28 cellular contexts compared by ENCODE assay signal in the genomic region with DNA sequence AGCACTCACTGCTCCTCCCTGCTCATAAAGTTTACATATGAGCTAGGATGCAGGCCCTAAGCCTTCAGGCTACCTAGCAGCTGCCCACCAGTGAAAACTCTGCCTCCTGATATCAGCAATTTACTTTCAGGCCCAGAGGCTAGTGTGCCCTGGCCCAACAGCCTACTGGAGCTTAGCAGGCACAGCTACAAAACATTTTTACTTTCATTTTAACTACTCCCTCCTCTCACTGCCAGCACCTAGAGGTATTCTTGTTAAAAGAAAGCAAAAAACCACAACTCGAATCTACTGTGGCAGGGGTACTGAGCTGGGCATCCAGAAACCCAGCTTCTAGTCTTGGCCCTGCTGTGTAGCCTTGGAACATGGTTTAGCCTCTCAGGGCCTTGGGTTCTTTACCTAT. TPM values are rescaled to one million over a fixed set of nuclear protein-coding genes. Genes with fewer than 3 reads are reported as not detected.
DNase-seq lines count a peak whose midpoint lies in the region; ATAC-seq and TF ChIP-seq lines count a peak whose summit lies in the region.
"Had no signal": no experiment of that assay in that cellular context is flagged by ENCODE, and none has a peak within 500 bp of the region (broad histone marks: within the 10 kb centered on the region; RNA-seq: fewer than 3 reads in every experiment).

No MANE protein-coding gene starts in this region.

- ATAC-seq in GM19463 (IDR thresholded peaks at IDR 0.05; ENCODE audit: unreplicated experiment) (peak; percentile 79), HG03354 (IDR thresholded peaks at IDR 0.05; ENCODE audit: poor library complexity, severe bottlenecking, unreplicated experiment) (peak; percentile 66), GM18519 (IDR thresholded peaks at IDR 0.05; ENCODE audit: low FRiP score, unreplicated experiment) (no peak)
- ATAC-seq: A549 had no signal

- no peak overlapping the region for H3K27ac ChIP-seq in esophagus muscularis mucosa (replicated peaks in 1 of 4)
- H3K27ac ChIP-seq: A549, cardiac muscle cell, neural progenitor cell, sigmoid colon had no signal

- H3K4me1 Mint-ChIP-seq in activated CD4-positive, alpha-beta T cell treated with anti-CD3 and anti-CD28 coated beads, Interleukin-2, amount 10 ng/mL, durations not matched to agents 7 days and 5 days: peaks cover 8% of the 10 kb centered on the region
- H3K4me1 Mint-ChIP-seq: H9, neural progenitor cell had no signal

- peaks cover 0 to 14% (median 0%) of the 10 kb centered on the region in 4 donors for H3K27me3 ChIP-seq in esophagus muscularis mucosa
- H3K27me3 ChIP-seq: neural progenitor cell, sigmoid colon had no signal

- WGBS in esophagus muscularis mucosa: 44% methylated on average over 1 of the region's 1 CpG

- no peaks in the 10 kb centered on the region for H3K36me3 ChIP-seq in esophagus muscularis mucosa
- H3K36me3 ChIP-seq: BE2C, cardiac muscle cell, neural progenitor cell, sigmoid colon had no signal

- no peak overlapping the region for H3K4me3 Mint-ChIP-seq in activated CD4-positive, alpha-beta T cell treated with anti-CD3 and anti-CD28 coated beads, Interleukin-2, amount 10 ng/mL, durations not matched to agents 7 days and 5 days
- H3K4me3 Mint-ChIP-seq: dendritic cell treated with granulocyte-macrophage colony-stimulating factor and Interleukin-4, amounts not matched to agents 40 ng/mL and 50 ng/mL, for 4 days; H9; neural progenitor cell had no signal

- no peaks in the 10 kb centered on the region for H3K9me3 Mint-ChIP-seq in activated CD4-positive, alpha-beta T cell treated with anti-CD3 and anti-CD28 coated beads, Interleukin-2, amount 10 ng/mL, durations not matched to agents 7 days and 5 days
- H3K9me3 Mint-ChIP-seq: dendritic cell treated with granulocyte-macrophage colony-stimulating factor and Interleukin-4, amounts not matched to agents 40 ng/mL and 50 ng/mL, for 4 days; neural progenitor cell had no signal

- H3K4me1 ChIP-seq in esophagus muscularis mucosa: peaks cover 0 to 6% (median 0%) of the 10 kb centered on the region in 4 donors
- H3K4me1 ChIP-seq: A549, BE2C, neural progenitor cell, sigmoid colon had no signal

- H3K27ac Mint-ChIP-seq in activated CD4-positive, alpha-beta T cell treated with anti-CD3 and anti-CD28 coated beads, Interleukin-2, amount 10 ng/mL, durations not matched to agents 7 days and 5 days: peak overlapping the region; percentile 73
- H3K27ac Mint-ChIP-seq: dendritic cell treated with granulocyte-macrophage colony-stimulating factor and Interleukin-4, amounts not matched to agents 40 ng/mL and 50 ng/mL, for 4 days; H9; neural progenitor cell; progenitor cell of endocrine pancreas had no signal

- CTCF ChIA-PET in activated CD4-positive, alpha-beta T cell treated with anti-CD3 and anti-CD28 coated beads, Interleukin-2, amount 10 ng/mL, durations not matched to agents 7 days and 5 days (lab: Charles Lee): interaction anchor here (1.2 kb wide), 1 partner anchor 14 kb away, joined by 6 read pairs; no protein-coding TSS in a partner anchor

- H3K9me3 ChIP-seq in esophagus muscularis mucosa: no peaks in the 10 kb centered on the region
- H3K9me3 ChIP-seq: A549, BE2C, sigmoid colon, SK-N-SH had no signal

- H3K27me3 Mint-ChIP-seq in activated CD4-positive, alpha-beta T cell treated with anti-CD3 and anti-CD28 coated beads, Interleukin-2, amount 10 ng/mL, durations not matched to agents 7 days and 5 days: peaks cover 13% of the 10 kb centered on the region

- no peak for DNase-seq in activated CD4-positive, alpha-beta T cell treated with anti-CD3 and anti-CD28 coated beads, Interleukin-2, amount 10 ng/mL, durations not matched to agents 7 days and 5 days
- no peak for DNase-seq in activated CD4-positive, alpha-beta T cell treated with anti-CD3 and anti-CD28 coated beads, Interleukin-2, amount 50 U/mL, for 4 hours
- peak; percentile 86 for DNase-seq in esophagus muscularis mucosa (ENCODE audit: extremely low spot score)
- no peak for DNase-seq in NCI-H2029 (lab: John Stamatoyannopoulos, UW)
- no peak for DNase-seq in A172 (ENCODE audit: low spot score)
- DNase-seq: activated CD4-positive, CD25-positive, alpha-beta regulatory T cell; activated naive CD4-positive, alpha-beta T cell treated with anti-CD3 and anti-CD28 coated beads, Interleukin-2, amount 50 U/mL, for 16 hours; BE2C; H9; NCI-H1105 treated with DMSO at 0.1 percent for 48 hours; NCI-H2081 treated with DMSO at 0.1 percent for 48 hours; NCI-H446; sigmoid colon; SK-N-SH; stimulated activated CD8-positive, alpha-beta memory T cell treated with anti-CD3 and anti-CD28 coated beads, Interleukin-4, amount 100 ng/mL, for 48 hours; substantia nigra had no signal

- intact Hi-C loops in esophagus muscularis mucosa (cut with DNase I): no loop called here

- POLR2A ChIA-PET in activated CD4-positive, alpha-beta T cell treated with anti-CD3 and anti-CD28 coated beads, Interleukin-2, amount 10 ng/mL, durations not matched to agents 7 days and 5 days (lab: Charles Lee): no interaction called here

- TF ChIP-seq CTCF in esophagus muscularis mucosa (IDR thresholded peaks at IDR 0.05): no peak

- TF ChIP-seq POLR2A in esophagus muscularis mucosa (IDR thresholded peaks at IDR 0.05; ENCODE audit: low read depth): no peak

- no peak overlapping the region for H3K4me3 ChIP-seq in esophagus muscularis mucosa
- H3K4me3 ChIP-seq: A549, cardiac muscle cell, neural progenitor cell, sigmoid colon had no signal

- H3K36me3 Mint-ChIP-seq in activated CD4-positive, alpha-beta T cell treated with anti-CD3 and anti-CD28 coated beads, Interleukin-2, amount 10 ng/mL, durations not matched to agents 7 days and 5 days (ENCODE audit: low read depth): no peaks in the 10 kb centered on the region
- H3K36me3 Mint-ChIP-seq: neural progenitor cell had no signal

- TF ChIP-seq EP300 in esophagus muscularis mucosa (IDR thresholded peaks at IDR 0.05): no peak

RNA-seq across cellular contexts. Expression of gene LORICRIN, which starts 5.8 kb away (rescaled TPM):
- not detected for total RNA-seq in activated CD4-positive, alpha-beta T cell treated with anti-CD3 and anti-CD28 coated beads, Interleukin-2, amount 10 ng/mL, durations not matched to agents 7 days and 5 days
- not detected for total RNA-seq in esophagus muscularis mucosa
- total RNA-seq in A172 (2014; rRNA removed; shearing (Covaris generic)): not detected in 2 replicates
- total RNA-seq: cardiac muscle cell, H9, kidney epithelial cell, LHCN-M2, lung microvascular endothelial cell, progenitor cell of endocrine pancreas, sigmoid colon, urinary bladder had no signal

RNA-seq across cellular contexts. Expression of gene PRR9, which starts 36.3 kb away (rescaled TPM):
- not detected for total RNA-seq in activated CD4-positive, alpha-beta T cell treated with anti-CD3 and anti-CD28 coated beads, Interleukin-2, amount 10 ng/mL, durations not matched to agents 7 days and 5 days
- total RNA-seq in esophagus muscularis mucosa: 1 to 10 TPM in 1 of 4 donors, not detected in 3; 1.2 TPM
- not detected in 2 replicates for total RNA-seq in A172 (2014; rRNA removed; shearing (Covaris generic))
- total RNA-seq: cardiac muscle cell, H9, kidney epithelial cell, LHCN-M2, lung microvascular endothelial cell, progenitor cell of endocrine pancreas, sigmoid colon, urinary bladder had no signal

RNA-seq across cellular contexts. Expression of gene LELP1, which starts 50.5 kb away (rescaled TPM):
- total RNA-seq in activated CD4-positive, alpha-beta T cell treated with anti-CD3 and anti-CD28 coated beads, Interleukin-2, amount 10 ng/mL, durations not matched to agents 7 days and 5 days: not detected
- not detected for total RNA-seq in esophagus muscularis mucosa
- total RNA-seq in A172 (2014; rRNA removed; shearing (Covaris generic)): not detected in 2 replicates
- total RNA-seq: cardiac muscle cell, H9, kidney epithelial cell, LHCN-M2, lung microvascular endothelial cell, progenitor cell of endocrine pancreas, sigmoid colon, urinary bladder had no signal

RNA-seq across cellular contexts. Expression of gene PGLYRP3, which starts 59.1 kb away (rescaled TPM):
- total RNA-seq in activated CD4-positive, alpha-beta T cell treated with anti-CD3 and anti-CD28 coated beads, Interleukin-2, amount 10 ng/mL, durations not matched to agents 7 days and 5 days: not detected
- total RNA-seq in esophagus muscularis mucosa: not detected
- not detected in 2 replicates for total RNA-seq in A172 (2014; rRNA removed; shearing (Covaris generic))
- total RNA-seq: cardiac muscle cell, H9, kidney epithelial cell, LHCN-M2, lung microvascular endothelial cell, progenitor cell of endocrine pancreas, sigmoid colon, urinary bladder had no signal
